ENCODE assay signal across 20 cellular contexts in the genomic region with DNA sequence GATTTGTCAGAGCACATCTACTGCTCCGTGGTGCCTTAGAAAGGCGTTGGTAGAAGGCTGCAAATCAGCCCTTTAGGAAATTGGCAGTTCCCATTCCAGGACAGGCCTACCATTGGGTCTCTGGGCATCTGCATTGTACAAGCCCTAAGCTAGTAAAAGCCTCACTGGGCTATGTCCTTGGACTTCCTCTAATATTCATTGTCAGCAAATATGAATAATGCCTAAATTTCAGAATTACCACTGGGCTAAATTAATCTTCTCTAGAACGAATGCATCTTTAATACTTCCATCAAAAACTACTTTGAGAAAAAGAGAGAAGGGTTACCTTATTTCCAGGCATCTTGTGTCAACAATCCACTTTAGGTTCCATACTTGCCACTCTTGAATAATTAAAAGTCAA. TPM values are rescaled to one million over a fixed set of nuclear protein-coding genes. Genes with fewer than 3 reads are reported as not detected.
A peak's percentile ranks its signal among the peaks of the same experiment; 100 is the strongest.
DNase-seq lines count a peak whose midpoint lies in the region; ATAC-seq, FAIRE-seq and TF ChIP-seq lines count a peak whose summit lies in the region.
"Had no signal": no experiment of that assay in that cellular context is flagged by ENCODE, and none has a peak within 500 bp of the region (broad histone marks: within the 10 kb centered on the region; RNA-seq: fewer than 3 reads in every experiment).

No MANE protein-coding gene starts in this region.

- no peak for TF ChIP-seq POLR2A in A549 (IDR thresholded peaks at IDR 0.05; ENCODE audit: low read length)

- DNase-seq in A549 (ENCODE audit: low read depth in 1 of 2, low spot score in 1 of 2) (no peak), PC-9 (no peak), foreskin fibroblast (no peak), T-helper 9 cell (no peak)
- DNase-seq: 8988T; BE2C; CD8-positive, alpha-beta T cell; COR-L47; DMS153; DMS79 treated with DMSO at 0.1 percent for 48 hours; GDM1; HCEC 1CT; HFFc6 had no signal

- peaks cover 45% of the 10 kb centered on the region for H3F3A ChIP-seq in PC-9 (ENCODE audit: insufficient read depth, low read depth)

- H3K27me3 ChIP-seq in KMS-11 (ENCODE audit: insufficient read depth, low read depth): no peaks in the 10 kb centered on the region
- H3K27me3 ChIP-seq in PC-9 (ENCODE audit: insufficient read depth, low read depth): no peaks in the 10 kb centered on the region
- no peaks in the 10 kb centered on the region for H3K27me3 ChIP-seq in parathyroid adenoma (ENCODE audit: control insufficient read depth, insufficient read depth, low read length)
- H3K27me3 ChIP-seq: BE2C had no signal

- no peak for TF ChIP-seq CTCF in A549 (IDR thresholded peaks at IDR 0.05)
- TF ChIP-seq CTCF in KMS-11 (conservative IDR thresholded peaks at IDR 0.05; ENCODE audit: low read depth, low read length): no peak
- no peak for TF ChIP-seq CTCF in PC-9 (conservative IDR thresholded peaks at IDR 0.05)
- no peak for TF ChIP-seq CTCF in parathyroid adenoma (IDR thresholded peaks at IDR 0.05)
- no peak for TF ChIP-seq CTCF in foreskin fibroblast (IDR thresholded peaks at IDR 0.05; ENCODE audit: low read depth, low read length)

- FAIRE-seq in A549 (lab: Jason Lieb, UNC): no peak
- FAIRE-seq: D721Med, GM12892, GM19239, H1 had no signal

- CTCF ChIA-PET in A549 (lab: Yijun Ruan, JAX): interaction anchor here (1.1 kb wide), 1 partner anchor 154 kb away, joined by 3 read pairs; no protein-coding TSS in a partner anchor
- CTCF ChIA-PET in PC-9 (lab: Charles Lee): interaction anchor here (0.7 kb wide), 1 partner anchor 55 kb away, joined by 3 read pairs; no protein-coding TSS in a partner anchor

- intact Hi-C loops in PC-9 (cut with micrococcal nuclease; ENCODE audit: unreplicated experiment): no loop called here

- no peak overlapping the region for H3K27ac ChIP-seq in A549
- H3K27ac ChIP-seq in KMS-11: peak overlapping the region; percentile 86; the same call in 1 of the 2 replicates
- peak overlapping the region; percentile 87 for H3K27ac ChIP-seq in PC-9
- H3K27ac ChIP-seq in parathyroid adenoma: peak overlapping the region; percentile 95

- BruUV-seq in PC-9 (replicated peaks; lab: Mats Ljungman, UMichigan): no TSS peak

- no peak for TF ChIP-seq RAD21 in A549 (conservative IDR thresholded peaks at IDR 0.05 in 1 of 2, IDR thresholded peaks at IDR 0.05 in 1 of 2)

- TF ChIP-seq EP300 in A549 (IDR thresholded peaks at IDR 0.05): no peak

- H3K4me3 ChIP-seq in A549 (no peak overlapping the region), KMS-11 (IDR thresholded peaks at IDR 0.05; ENCODE audit: insufficient read depth, low read depth, low read length) (no peak overlapping the region), PC-9 (no peak overlapping the region), parathyroid adenoma (ENCODE audit: low read depth, low read length) (no peak overlapping the region), foreskin fibroblast (ENCODE audit: low read depth in 1 of 2, low read length in 2 of 2) (no peak overlapping the region)

- 24% methylated on average over 3 of the region's 3 CpGs for WGBS in A549 (ENCODE audit: missing lambda C conversion rate)

- no peak overlapping the region for H3K4me2 ChIP-seq in A549
- H3K4me2 ChIP-seq in KMS-11: peak overlapping the region; percentile 88; the same call in 1 of the 2 replicates
- peak overlapping the region; percentile 72 for H3K4me2 ChIP-seq in PC-9
- peak overlapping the region; percentile 13 for H3K4me2 ChIP-seq in parathyroid adenoma (ENCODE audit: low read length)

- H3K9me2 ChIP-seq in PC-9 (ENCODE audit: insufficient read depth): no peaks in the 10 kb centered on the region

- H3K79me2 ChIP-seq in KMS-11 (ENCODE audit: insufficient read depth, low read depth) (no peaks in the 10 kb centered on the region), PC-9 (ENCODE audit: low read depth) (no peaks in the 10 kb centered on the region), parathyroid adenoma (no peaks in the 10 kb centered on the region)

- POLR2A ChIA-PET in A549 (lab: Yijun Ruan, JAX): no interaction called here
- POLR2A ChIA-PET in PC-9 (lab: Charles Lee; ENCODE audit: unreplicated experiment): no interaction called here

- peaks cover 6% of the 10 kb centered on the region; the same call in 2 of the 3 replicates for H3K4me1 ChIP-seq in A549
- H3K4me1 ChIP-seq in KMS-11 (ENCODE audit: low read depth, poor library complexity, severe bottlenecking): peaks cover 82% of the 10 kb centered on the region
- H3K4me1 ChIP-seq in PC-9 (replicated peaks; ENCODE audit: insufficient read depth): peaks cover 74% of the 10 kb centered on the region
- peaks cover 63% of the 10 kb centered on the region for H3K4me1 ChIP-seq in parathyroid adenoma

- H2AFZ ChIP-seq in KMS-11 (ENCODE audit: low read depth) (no peak overlapping the region), PC-9 (no peak overlapping the region), parathyroid adenoma (no peak overlapping the region)

- H4K20me1 ChIP-seq in KMS-11 (ENCODE audit: insufficient read depth) (no peaks in the 10 kb centered on the region), PC-9 (ENCODE audit: insufficient read depth) (no peaks in the 10 kb centered on the region)

- H3K9me3 ChIP-seq in A549 (no peaks in the 10 kb centered on the region), PC-9 (ENCODE audit: insufficient read depth, low read depth) (no peaks in the 10 kb centered on the region), parathyroid adenoma (ENCODE audit: control insufficient read depth, low read length) (no peaks in the 10 kb centered on the region)
- H3K9me3 ChIP-seq: BE2C had no signal

- H3K36me3 ChIP-seq in KMS-11 (ENCODE audit: insufficient read depth) (no peaks in the 10 kb centered on the region), PC-9 (ENCODE audit: low read depth) (no peaks in the 10 kb centered on the region), parathyroid adenoma (ENCODE audit: control insufficient read depth, insufficient read depth, low read length) (no peaks in the 10 kb centered on the region)
- H3K36me3 ChIP-seq: BE2C had no signal

- H3K9ac ChIP-seq in KMS-11: no peak overlapping the region
- H3K9ac ChIP-seq in parathyroid adenoma: no peak overlapping the region

- ATAC-seq in A549 (no peak), GM21786 (IDR thresholded peaks at IDR 0.05; ENCODE audit: unreplicated experiment) (no peak)
- ATAC-seq: CD8-positive, alpha-beta T cell had no signal

TF ChIP-seq in A549, 52 proteins besides CTCF, POLR2A, EP300 and RAD21:
- peak; percentile 44 for TF ChIP-seq MAFK (IDR thresholded peaks at IDR 0.05; ENCODE audit: partially characterized antibody)
- no peak for TF ChIP-seq CEBPB (IDR thresholded peaks at IDR 0.05)

RNA-seq across cellular contexts. Expression of gene ATP1A1, which starts 41.5 kb away (rescaled TPM):
- polyA plus RNA-seq in A549 (2011; rRNA removed) (171 and 188 TPM in 2 replicates), A549 (2017; fragmentation: RNase III; extraction: RNeasy Plus Mini Kit Qiagen cat#74134 plus additional on column Dnase treatment) (109 to 124 TPM (median 119 TPM) in 3 replicates)
- 86.8 and 87.2 TPM in 2 replicates for polyA plus RNA-seq in A549 (2012; cell fraction: cytosol; rRNA removed)
- 122 and 143 TPM in 2 replicates for polyA plus RNA-seq in A549 (2012; cell fraction: nucleus; rRNA removed)
- 205 and 248 TPM in 2 replicates for polyA minus RNA-seq in A549 (2011; rRNA and poly(A)+ RNA removed)
- total RNA-seq in PC-9 (2021): 393 and 399 TPM in 2 replicates

Comparison
In these comparisons a context has a peak if more than half of its experiments do, and no peak if none do; other contexts are left out.
1. H3K27ac ChIP-seq: peak in KMS-11 (single experiment), PC-9 (single experiment) and parathyroid adenoma (single experiment); none in A549 (0 of 2).